Comparison of ENCODE assay signal across 8 cellular contexts in genomic region chr1:26417111-26417510, GRCh38. TPM values are rescaled to one million over a fixed set of nuclear protein-coding genes. Genes with fewer than 3 reads are reported as not detected.
DNase-seq lines count a peak whose midpoint lies in the region; ATAC-seq and TF ChIP-seq lines count a peak whose summit lies in the region.

No MANE protein-coding gene starts in this region.

- H4K20me1 ChIP-seq in MM.1S (ENCODE audit: insufficient read depth, low read length) = no peaks in the 10 kb centered on the region

- no peaks in the 10 kb centered on the region for H3K9me2 ChIP-seq in MM.1S (replicated peaks; ENCODE audit: insufficient read depth, low read length)

- H3F3A ChIP-seq in MM.1S (ENCODE audit: insufficient read depth, low read length) = no peaks in the 10 kb centered on the region

- ATAC-seq in gastroesophageal sphincter (peak; percentile 28), thoracic aorta (ENCODE audit: insufficient number of reproducible peaks, low FRiP score, low read depth) (no peak), HG03378 (IDR thresholded peaks at IDR 0.05; ENCODE audit: unreplicated experiment) (no peak)

- H3K27ac ChIP-seq in MM.1S (ENCODE audit: low read length) = no peak overlapping the region
- no peak overlapping the region for H3K27ac ChIP-seq in SJSA1
- no peak overlapping the region for H3K27ac ChIP-seq in gastroesophageal sphincter
- no peak overlapping the region for H3K27ac ChIP-seq in thoracic aorta

- no peak for TF ChIP-seq EP300 in gastroesophageal sphincter (IDR thresholded peaks at IDR 0.05)

- peak; percentile 97 for TF ChIP-seq CTCF in GM12865 (IDR thresholded peaks at IDR 0.05; ENCODE audit: insufficient read depth, low read depth, low read length, missing control alignments)
- TF ChIP-seq CTCF in MM.1S (IDR thresholded peaks at IDR 0.05; ENCODE audit: low read length) = peak; percentile 83
- peak in 3 of 4 experiments; percentile 28 to 76 (median 46) for TF ChIP-seq CTCF in gastroesophageal sphincter (IDR thresholded peaks at IDR 0.05)
- TF ChIP-seq CTCF in thoracic aorta (IDR thresholded peaks at IDR 0.05) = peak; percentile 56

- H3K79me2 ChIP-seq in MM.1S (ENCODE audit: low read length) = no peaks in the 10 kb centered on the region

- DNase-seq in GM12865 (ENCODE audit: low read depth) (peak; percentile 86), MM.1S (peak; percentile 78), SJSA1 (ENCODE audit: low read depth in 1 of 2, low spot score in 2 of 2) (peak; percentile 39 to 78), occipital lobe (lab: John Stamatoyannopoulos, UW) (peak; percentile 12), thoracic aorta (ENCODE audit: low spot score) (no peak)
- peak; percentile 95 for DNase-seq in activated effector memory CD4-positive, alpha-beta T cell treated with anti-CD3 and anti-CD28 coated beads, Interleukin-2, amount 50 U/mL, for 16 hours

- H3K36me3 ChIP-seq in MM.1S (replicated peaks; ENCODE audit: insufficient read depth, low read length) = no peaks in the 10 kb centered on the region
- H3K36me3 ChIP-seq in SJSA1 = no peaks in the 10 kb centered on the region
- no peaks in the 10 kb centered on the region for H3K36me3 ChIP-seq in gastroesophageal sphincter
- no peaks in the 10 kb centered on the region for H3K36me3 ChIP-seq in thoracic aorta

- no peak for TF ChIP-seq POLR2A in gastroesophageal sphincter (IDR thresholded peaks at IDR 0.05)

- no peak overlapping the region for H3K4me2 ChIP-seq in MM.1S (ENCODE audit: low read depth, low read length)

- H3K4me3 ChIP-seq in GM12865 (ENCODE audit: low read depth, low read length) (no peak overlapping the region), MM.1S (ENCODE audit: low read length) (no peak overlapping the region), SJSA1 (no peak overlapping the region), gastroesophageal sphincter (no peak overlapping the region), thoracic aorta (no peak overlapping the region)

- H3K9ac ChIP-seq in MM.1S (ENCODE audit: low read length) = no peak overlapping the region

- WGBS in gastroesophageal sphincter (ENCODE audit: low coverage in 1 of 2), 2 donors = 7 to 9% methylated on average over 5 to 7 of the region's 7 CpGs

- H3K4me1 ChIP-seq in MM.1S (ENCODE audit: low read length) (no peaks in the 10 kb centered on the region), SJSA1 (replicated peaks) (peaks cover 14% of the 10 kb centered on the region), gastroesophageal sphincter (no peaks in the 10 kb centered on the region), thoracic aorta (ENCODE audit: control insufficient read depth in 1 of 2, low read depth in 2 of 2) (no peaks in the 10 kb centered on the region)

- no peaks in the 10 kb centered on the region for H3K9me3 ChIP-seq in MM.1S (replicated peaks; ENCODE audit: insufficient read depth, low read length)
- H3K9me3 ChIP-seq in SJSA1 (replicated peaks) = no peaks in the 10 kb centered on the region
- H3K9me3 ChIP-seq in gastroesophageal sphincter = no peaks in the 10 kb centered on the region
- H3K9me3 ChIP-seq in thoracic aorta = no peaks in the 10 kb centered on the region

- peaks cover 57% of the 10 kb centered on the region for H3K27me3 ChIP-seq in MM.1S (replicated peaks; ENCODE audit: insufficient read depth, low read length)
- peaks cover 38% of the 10 kb centered on the region for H3K27me3 ChIP-seq in SJSA1 (replicated peaks)
- H3K27me3 ChIP-seq in gastroesophageal sphincter = peaks cover 81% of the 10 kb centered on the region
- H3K27me3 ChIP-seq in thoracic aorta (replicated peaks; ENCODE audit: insufficient read depth) = peaks cover 7% of the 10 kb centered on the region

- H2AFZ ChIP-seq in MM.1S (ENCODE audit: low read length) = no peak overlapping the region

RNA-seq across cellular contexts. Expression of gene LIN28A, which starts 6.5 kb away (rescaled TPM):
- not detected in 2 replicates for total RNA-seq in SJSA1 (2014; rRNA removed; shearing (Covaris generic))
- total RNA-seq in gastroesophageal sphincter (not detected), occipital lobe (not detected), thoracic aorta (not detected)

RNA-seq across cellular contexts. Expression of gene DHDDS, which starts 15.0 kb away (rescaled TPM):
- total RNA-seq in SJSA1 (2014; rRNA removed; shearing (Covaris generic)) = 26.6 and 36.7 TPM in 2 replicates
- total RNA-seq in gastroesophageal sphincter (10 to 100 TPM; 23.6 to 36.4 (median 31.7) TPM), occipital lobe (27.3 TPM), thoracic aorta (10 to 100 TPM; 38.6 to 59.4 TPM)

RNA-seq across cellular contexts. Expression of gene ZNF683, which starts 44.6 kb away (rescaled TPM):
- total RNA-seq in SJSA1 (2014; rRNA removed; shearing (Covaris generic)) = not detected in 2 replicates
- total RNA-seq in gastroesophageal sphincter (under 1 TPM in 1 of 4 donors, not detected in 3; 0.62 TPM), occipital lobe (not detected), thoracic aorta (not detected)

RNA-seq across cellular contexts. Expression of gene HMGN2, which starts 55.1 kb away (rescaled TPM):
- total RNA-seq in SJSA1 (2014; rRNA removed; shearing (Covaris generic)) = 897 and 1,026 TPM in 2 replicates
- total RNA-seq in gastroesophageal sphincter (100 to 1,000 TPM; 128 to 288 (median 252) TPM), occipital lobe (228 TPM), thoracic aorta (100 to 1,000 TPM; 145 to 187 TPM)

Comparison
In these comparisons a context has a peak if more than half of its experiments do, and no peak if none do; other contexts are left out.
1. CTCF ChIP-seq: peak in every context shown above with its lines; median percentile 97 in GM12865; 83 in MM.1S; 56 in thoracic aorta; 46 in gastroesophageal sphincter.